2 cellular contexts compared by ENCODE assay signal in genomic region chr11:4049006-4049405, GRCh38.
TF ChIP-seq lines count a peak whose summit lies in the region.

No MANE protein-coding gene starts in this region.

TF ChIP-seq in IMR-90, 13 proteins besides CTCF, POLR2A, EP300 and RAD21:
- peak; percentile 62 for TF ChIP-seq CEBPB (IDR thresholded peaks at IDR 0.05; ENCODE audit: low read depth, low read length)
- no peak for TF ChIP-seq ELK1 (IDR thresholded peaks at IDR 0.05; ENCODE audit: borderline replicate concordance, low read depth, low read length)
- TF ChIP-seq USF2 (IDR thresholded peaks at IDR 0.05; ENCODE audit: low read depth, low read length) = no peak

TF ChIP-seq in GM12878, 131 proteins besides CTCF, POLR2A, EP300 and RAD21:
- TF ChIP-seq MTA3 (IDR thresholded peaks at IDR 0.05; ENCODE audit: borderline replicate concordance, low read length) (no peak), JUNB (IDR thresholded peaks at IDR 0.05) (peak; percentile 51), CREB1 (IDR thresholded peaks at IDR 0.05; ENCODE audit: low read depth) (peak; percentile 34; the same call in 1 of the 2 replicates), GABPA (IDR thresholded peaks at IDR 0.05; ENCODE audit: low read depth) (no peak), ESRRA (IDR thresholded peaks at IDR 0.05; ENCODE audit: low read length) (no peak), E2F8 (IDR thresholded peaks at IDR 0.05; ENCODE audit: low read depth, partially characterized antibody) (no peak), ATF3 (IDR thresholded peaks at IDR 0.05; ENCODE audit: borderline replicate concordance, extremely low read depth, low read depth, low read length) (no peak), STAT3 (IDR thresholded peaks at IDR 0.05; ENCODE audit: low read depth, low read length) (no peak), MAX (IDR thresholded peaks at IDR 0.05; ENCODE audit: low read depth, low read length) (no peak), MTA2 (IDR thresholded peaks at IDR 0.05; ENCODE audit: low read depth) (no peak), SMARCA5 (IDR thresholded peaks at IDR 0.05) (no peak), ZNF687 (IDR thresholded peaks at IDR 0.05) (no peak), SMAD5 (IDR thresholded peaks at IDR 0.05; ENCODE audit: low read depth) (no peak), BMI1 (IDR thresholded peaks at IDR 0.05; ENCODE audit: borderline replicate concordance) (no peak), CBFB (IDR thresholded peaks at IDR 0.05; ENCODE audit: low read depth) (no peak)
